Comparison of ENCODE assay signal across 10 cellular contexts in genomic region chr16:53085539-53086450, GRCh38. TPM values are rescaled to one million over a fixed set of nuclear protein-coding genes. Genes with fewer than 3 reads are reported as not detected.
DNase-seq lines count a peak whose midpoint lies in the region; ATAC-seq and TF ChIP-seq lines count a peak whose summit lies in the region.
"Had no signal": no experiment of that assay in that cellular context is flagged by ENCODE, and none has a peak within 500 bp of the region (broad histone marks: within the 10 kb centered on the region; RNA-seq: fewer than 3 reads in every experiment).

No MANE protein-coding gene starts in this region.

- no peaks in the 10 kb centered on the region for H3K36me3 ChIP-seq in GM23338 (ENCODE audit: insufficient read depth)
- H3K36me3 ChIP-seq in adipocyte (ENCODE audit: control insufficient read depth, insufficient read depth, low read length, severe bottlenecking), result no peaks in the 10 kb centered on the region
- H3K36me3 ChIP-seq in heart left ventricle, result no peaks in the 10 kb centered on the region
- H3K36me3 ChIP-seq in gastrocnemius medialis, result no peaks in the 10 kb centered on the region
- peaks cover 25% of the 10 kb centered on the region for H3K36me3 ChIP-seq in OCI-LY7 (ENCODE audit: insufficient read depth, low read length)

- no TSS peak for BruUV-seq in OCI-LY7 (replicated peaks; lab: Mats Ljungman, UMichigan)

- peak overlapping the region; percentile 75 for H3K9ac ChIP-seq in adipocyte (ENCODE audit: low read length)

- H3K4me3 Mint-ChIP-seq in GM23338, result no peak overlapping the region
- no peak overlapping the region for H3K4me3 Mint-ChIP-seq in activated CD4-positive, alpha-beta T cell treated with anti-CD3 and anti-CD28 coated beads, Interleukin-2, amount 10 ng/mL, durations not matched to agents 24 days and 14 days
- H3K4me3 Mint-ChIP-seq: activated naive CD8-positive, alpha-beta T cell treated with anti-CD3 and anti-CD28 coated beads for 36 hours had no signal

- intact Hi-C loops in heart left ventricle (cut with DNase I) (no loop called here), gastrocnemius medialis (cut with DNase I; ENCODE audit: low total_unique reads) (no loop called here), OCI-LY7 (cut with micrococcal nuclease; ENCODE audit: unreplicated experiment) (no loop called here)
- intact Hi-C loops in activated CD4-positive, alpha-beta T cell treated with anti-CD3 and anti-CD28 coated beads, Interleukin-2, amount 10 ng/mL, durations not matched to agents 24 days and 14 days (cut with micrococcal nuclease), result no loop called here

- no peak overlapping the region; the same call in 1 of the 2 replicates for H3K27ac ChIP-seq in GM23338 (ENCODE audit: low read depth)
- peak overlapping the region; percentile 58 to 89 (median 78) for H3K27ac ChIP-seq in heart left ventricle
- H3K27ac ChIP-seq in gastrocnemius medialis, result peak overlapping the region; percentile 35 to 73 (median 69)
- H3K27ac ChIP-seq in OCI-LY7 (ENCODE audit: low read depth, low read length, poor library complexity, severe bottlenecking), result no peak overlapping the region

- no peak for DNase-seq in GM23338 (ENCODE audit: low spot score)
- peak; percentile 90 for DNase-seq in adipocyte (ENCODE audit: low read depth)
- no peak for DNase-seq in heart left ventricle
- DNase-seq in gastrocnemius medialis, result no peak
- DNase-seq in Ammon's horn (ENCODE audit: low spot score), result no peak
- no peak for DNase-seq in activated CD4-positive, alpha-beta T cell treated with anti-CD3 and anti-CD28 coated beads, Interleukin-2, amount 10 ng/mL, durations not matched to agents 24 days and 14 days
- DNase-seq in OCI-LY7 (ENCODE audit: low spot score), result no peak
- no peak for DNase-seq in SIG-M5 (lab: John Stamatoyannopoulos, UW)
- DNase-seq: activated naive CD8-positive, alpha-beta T cell treated with anti-CD3 and anti-CD28 coated beads for 36 hours had no signal

- no peak for TF ChIP-seq CTCF in GM23338 (conservative IDR thresholded peaks at IDR 0.05; ENCODE audit: low read depth in 2 of 2)
- no peak for TF ChIP-seq CTCF in heart left ventricle (IDR thresholded peaks at IDR 0.05)
- no peak for TF ChIP-seq CTCF in gastrocnemius medialis (IDR thresholded peaks at IDR 0.05 in 4 of 5, conservative IDR thresholded peaks at IDR 0.05 in 1 of 5)
- no peak for TF ChIP-seq CTCF in OCI-LY7 (conservative IDR thresholded peaks at IDR 0.05; ENCODE audit: low read length)

- H3K9me3 Mint-ChIP-seq in GM23338, result no peaks in the 10 kb centered on the region
- H3K9me3 Mint-ChIP-seq in activated CD4-positive, alpha-beta T cell treated with anti-CD3 and anti-CD28 coated beads, Interleukin-2, amount 10 ng/mL, durations not matched to agents 24 days and 14 days, result no peaks in the 10 kb centered on the region
- H3K9me3 Mint-ChIP-seq: activated naive CD8-positive, alpha-beta T cell treated with anti-CD3 and anti-CD28 coated beads for 36 hours had no signal

- WGBS in heart left ventricle, 4 donors, result 47 to 62% (median 53%) methylated on average over 10 of the region's 10 CpGs

- no peak overlapping the region for H3K27ac Mint-ChIP-seq in GM23338
- H3K27ac Mint-ChIP-seq in activated CD4-positive, alpha-beta T cell treated with anti-CD3 and anti-CD28 coated beads, Interleukin-2, amount 10 ng/mL, durations not matched to agents 24 days and 14 days, result no peak overlapping the region
- H3K27ac Mint-ChIP-seq: activated naive CD8-positive, alpha-beta T cell treated with anti-CD3 and anti-CD28 coated beads for 36 hours had no signal

- no peaks in the 10 kb centered on the region; the same call in none of the 3 replicates for H3K36me3 Mint-ChIP-seq in GM23338 (ENCODE audit: low read depth)
- H3K36me3 Mint-ChIP-seq in activated CD4-positive, alpha-beta T cell treated with anti-CD3 and anti-CD28 coated beads, Interleukin-2, amount 10 ng/mL, durations not matched to agents 24 days and 14 days (ENCODE audit: low read depth), result peaks cover 2% of the 10 kb centered on the region
- H3K36me3 Mint-ChIP-seq: activated naive CD8-positive, alpha-beta T cell treated with anti-CD3 and anti-CD28 coated beads for 36 hours had no signal

- no peaks in the 10 kb centered on the region for H3F3A ChIP-seq in GM23338 (replicated peaks; ENCODE audit: low read depth)

- H3K79me2 ChIP-seq in GM23338 (replicated peaks; ENCODE audit: insufficient read depth), result peaks cover 9% of the 10 kb centered on the region; the same call in 1 of the 2 replicates
- H3K79me2 ChIP-seq in OCI-LY7 (ENCODE audit: insufficient read depth, low read depth, low read length), result peaks cover 19% of the 10 kb centered on the region

- no peak for TF ChIP-seq POLR2A in heart left ventricle (IDR thresholded peaks at IDR 0.05)
- no peak for TF ChIP-seq POLR2A in gastrocnemius medialis (IDR thresholded peaks at IDR 0.05)

- H3K27me3 ChIP-seq in GM23338 (ENCODE audit: insufficient read depth) (no peaks in the 10 kb centered on the region), adipocyte (replicated peaks; ENCODE audit: control insufficient read depth, insufficient read depth, low read length) (no peaks in the 10 kb centered on the region), heart left ventricle (no peaks in the 10 kb centered on the region), gastrocnemius medialis (no peaks in the 10 kb centered on the region)

- peaks cover 11% of the 10 kb centered on the region for H3K27me3 Mint-ChIP-seq in GM23338 (ENCODE audit: insufficient read depth, low read depth, poor library complexity)
- no peaks in the 10 kb centered on the region for H3K27me3 Mint-ChIP-seq in activated CD4-positive, alpha-beta T cell treated with anti-CD3 and anti-CD28 coated beads, Interleukin-2, amount 10 ng/mL, durations not matched to agents 24 days and 14 days
- H3K27me3 Mint-ChIP-seq: activated naive CD8-positive, alpha-beta T cell treated with anti-CD3 and anti-CD28 coated beads for 36 hours had no signal

- H3K9me2 ChIP-seq in GM23338 (ENCODE audit: insufficient read depth) (no peaks in the 10 kb centered on the region), OCI-LY7 (ENCODE audit: insufficient read depth, low read length) (no peaks in the 10 kb centered on the region)

- CTCF ChIA-PET in OCI-LY7 (lab: Charles Lee; ENCODE audit: unreplicated experiment), result no interaction called here

- H3K9me3 ChIP-seq in adipocyte (ENCODE audit: control insufficient read depth, low read length), result no peaks in the 10 kb centered on the region
- no peaks in the 10 kb centered on the region for H3K9me3 ChIP-seq in heart left ventricle
- no peaks in the 10 kb centered on the region for H3K9me3 ChIP-seq in gastrocnemius medialis
- H3K9me3 ChIP-seq in OCI-LY7 (ENCODE audit: low read length), result no peaks in the 10 kb centered on the region

- H3K4me1 ChIP-seq in GM23338 (ENCODE audit: insufficient read depth), result peaks cover 50% of the 10 kb centered on the region
- H3K4me1 ChIP-seq in adipocyte (ENCODE audit: control insufficient read depth, insufficient read depth, low read length), result peaks cover 72% of the 10 kb centered on the region
- H3K4me1 ChIP-seq in heart left ventricle, result peaks cover 7 to 83% (median 60%) of the 10 kb centered on the region in 12 donors
- peaks cover 63 to 80% of the 10 kb centered on the region in 2 donors for H3K4me1 ChIP-seq in gastrocnemius medialis
- H3K4me1 ChIP-seq in OCI-LY7 (ENCODE audit: insufficient read depth, low read length, poor library complexity, severe bottlenecking), result peaks cover 41% of the 10 kb centered on the region

- in situ Hi-C loops in gastrocnemius medialis (cut with MboI; ENCODE audit: low sequenced_read_pairs in 4 of 4), result no loop called here

- POLR2A ChIA-PET in OCI-LY7 (lab: Charles Lee), result interaction anchor here (0.8 to 1.0 kb wide), 3 partner anchors 10 to 25 kb away, joined by 3 to 8 read pairs (median 5); no protein-coding TSS in a partner anchor

- ATAC-seq in GM23338, result peak; percentile 17
- ATAC-seq in heart left ventricle, result peak in 3 of 4 donors; percentile 5 to 37 (median 20)
- peak in 1 of 2 donors; percentile 25 for ATAC-seq in gastrocnemius medialis
- ATAC-seq: Panc1 had no signal

- peak overlapping the region; percentile 70 for H3K4me2 ChIP-seq in GM23338
- H3K4me2 ChIP-seq in OCI-LY7 (ENCODE audit: low read length), result no peak overlapping the region

- H4K20me1 ChIP-seq in GM23338 (replicated peaks; ENCODE audit: insufficient read depth) (no peaks in the 10 kb centered on the region), OCI-LY7 (ENCODE audit: insufficient read depth, low read length) (no peaks in the 10 kb centered on the region)

- no peak overlapping the region for H3K4me3 ChIP-seq in GM23338
- H3K4me3 ChIP-seq in adipocyte (ENCODE audit: low read length), result peak overlapping the region; percentile 35
- no peak overlapping the region for H3K4me3 ChIP-seq in heart left ventricle
- H3K4me3 ChIP-seq in gastrocnemius medialis, result no peak overlapping the region
- no peak overlapping the region for H3K4me3 ChIP-seq in OCI-LY7 (ENCODE audit: low read depth, low read length, poor library complexity, severe bottlenecking)

- H3K4me1 Mint-ChIP-seq in GM23338, result peaks cover 60% of the 10 kb centered on the region
- peaks cover 16% of the 10 kb centered on the region for H3K4me1 Mint-ChIP-seq in activated CD4-positive, alpha-beta T cell treated with anti-CD3 and anti-CD28 coated beads, Interleukin-2, amount 10 ng/mL, durations not matched to agents 24 days and 14 days

- H2AFZ ChIP-seq in GM23338 (no peak overlapping the region), OCI-LY7 (ENCODE audit: low read length) (no peak overlapping the region)

RNA-seq across cellular contexts. Expression of gene CHD9, which starts 31.0 kb away (rescaled TPM):
- total RNA-seq in GM23338 (2014; rRNA removed; shearing (Covaris generic)), result 18.8 and 21.9 TPM in 2 replicates
- polyA plus RNA-seq in GM23338 (2016; fragmentation: Nextera tagmentation; extraction: Ambion mirVana), result 32.4 and 46.6 TPM in 2 replicates
- 10 to 100 TPM; 37.9 to 56.2 (median 44.1) TPM for total RNA-seq in heart left ventricle
- polyA plus RNA-seq in heart left ventricle, result 10 to 100 TPM; 11.8 to 13.1 TPM
- total RNA-seq in gastrocnemius medialis, result 10 to 100 TPM; 24.5 to 84.0 (median 48.2) TPM
- 19.6 and 20.7 TPM in 2 replicates for total RNA-seq in activated CD4-positive, alpha-beta T cell treated with anti-CD3 and anti-CD28 coated beads, Interleukin-2, amount 10 ng/mL, durations not matched to agents 24 days and 14 days
- total RNA-seq in OCI-LY7 (2014; rRNA removed; shearing (Covaris generic)), result 52.6 and 56.5 TPM in 2 replicates
- 85.9 and 98.7 TPM in 2 replicates for total RNA-seq in OCI-LY7 (2022)

RNA-seq across cellular contexts. Expression of gene CHD9NB, which starts 33.1 kb away (rescaled TPM):
- 4.2 and 4.5 TPM in 2 replicates for total RNA-seq in GM23338 (2014; rRNA removed; shearing (Covaris generic))
- polyA plus RNA-seq in GM23338 (2016; fragmentation: Nextera tagmentation; extraction: Ambion mirVana) (1.5 and 1.7 TPM in 2 replicates), heart left ventricle (under 1 TPM; 0.21 to 0.76 TPM)
- total RNA-seq in heart left ventricle (1 to 10 TPM in 1 of 9 donors, under 1 TPM in 7, not detected in 1; 0.39 to 2.3 (median 0.65) TPM), gastrocnemius medialis (under 1 TPM in 2 of 4 donors, not detected in 2; 0.13 to 0.72 TPM), OCI-LY7 (2022) (not detected in 2 replicates)
- 0.14 and 0.16 TPM in 2 replicates for total RNA-seq in activated CD4-positive, alpha-beta T cell treated with anti-CD3 and anti-CD28 coated beads, Interleukin-2, amount 10 ng/mL, durations not matched to agents 24 days and 14 days
- 0.10 TPM in 1 of 2 replicates, not detected in the other for total RNA-seq in OCI-LY7 (2014; rRNA removed; shearing (Covaris generic))

Comparison
In these comparisons a context has a peak if more than half of its experiments do, and no peak if none do; other contexts are left out.
1. H3K27ac ChIP-seq: peak in heart left ventricle (12 of 12) and gastrocnemius medialis (4 of 4); none in GM23338 (single experiment) and OCI-LY7 (single experiment).